In genomic region chr13:30394798-30395191, GRCh38 we compare ENCODE assay signal across 8 cellular contexts. TPM values are rescaled to one million over a fixed set of nuclear protein-coding genes. Genes with fewer than 3 reads are reported as not detected.
DNase-seq lines count a peak whose midpoint lies in the region; ATAC-seq, FAIRE-seq and TF ChIP-seq lines count a peak whose summit lies in the region.

No MANE protein-coding gene starts in this region.

- H3K56ac ChIP-seq in IMR-90 (ENCODE audit: extremely low read depth, insufficient read depth, low read length) = peak overlapping the region; percentile 92; the same call in 1 of the 2 replicates

- H3K79me1 ChIP-seq in IMR-90 (ENCODE audit: low read depth in 1 of 2, low read length in 2 of 2) = no peaks in the 10 kb centered on the region

- no peaks in the 10 kb centered on the region for H3K27me3 Mint-ChIP-seq in CD4-positive, alpha-beta memory T cell

- H3K18ac ChIP-seq in IMR-90 (ENCODE audit: low read depth, low read length) = peak overlapping the region; percentile 86

- peak overlapping the region; percentile 77 for H4K5ac ChIP-seq in IMR-90 (ENCODE audit: low read depth, low read length)

- in situ Hi-C loops in IMR-90 (cut with MboI; ENCODE audit: low sequenced_read_pairs) = no loop called here
- in situ Hi-C loops in K562 (cut with MboI) = no loop called here

- H2AFZ ChIP-seq in IMR-90 (replicated peaks; ENCODE audit: low read length, poor library complexity) (peak overlapping the region; percentile 88), K562 (ENCODE audit: low read depth, low read length) (peak overlapping the region; percentile 88)

- no peaks in the 10 kb centered on the region for H3K9me3 ChIP-seq in CD4-positive, alpha-beta memory T cell (ENCODE audit: control insufficient read depth in 1 of 2, low read length in 2 of 2)
- no peaks in the 10 kb centered on the region for H3K9me3 ChIP-seq in IMR-90 (ENCODE audit: control insufficient read depth, insufficient read depth, low read length)
- H3K9me3 ChIP-seq in K562 (replicated peaks; ENCODE audit: control insufficient read depth, insufficient read depth, low read depth, low read length) = no peaks in the 10 kb centered on the region
- H3K9me3 ChIP-seq in lower lobe of right lung = no peaks in the 10 kb centered on the region
- no peaks in the 10 kb centered on the region for H3K9me3 ChIP-seq in tibial artery

- H3K4me3 ChIP-seq in CD4-positive, alpha-beta memory T cell (ENCODE audit: low read length in 2 of 2) = peak overlapping the region; percentile 87 to 90
- H3K4me3 ChIP-seq in IMR-90 (ENCODE audit: insufficient read depth, low read depth, low read length) = peak overlapping the region; percentile 54
- H3K4me3 ChIP-seq in K562 = 0 out of 2 replicates have a peak overlapping the region, but pooled peaks have one; percentile 17
- peak overlapping the region; percentile 63 for H3K4me3 ChIP-seq in lower lobe of right lung
- peak overlapping the region; percentile 55 to 66 for H3K4me3 ChIP-seq in tibial artery

- H3K4me1 Mint-ChIP-seq in CD4-positive, alpha-beta memory T cell = peaks cover 21 to 67% (median 40%) of the 10 kb centered on the region in 4 donors

- WGBS in IMR-90 (ENCODE audit: extremely low coverage in 2 of 2, insufficient read length in 1 of 2), 2 experiments = no CpG with 5 or more reads among the region's 6 CpGs
- 10% methylated on average over 4 of the region's 6 CpGs for WGBS in K562 (ENCODE audit: insufficient coverage, low coverage, missing lambda C conversion rate)

- TF ChIP-seq POLR2A in IMR-90 (IDR thresholded peaks at IDR 0.05; ENCODE audit: low read depth, low read length) (no peak), K562 (conservative IDR thresholded peaks at IDR 0.05) (no peak)

- TF ChIP-seq RAD21 in IMR-90 (IDR thresholded peaks at IDR 0.05; ENCODE audit: low read length) = no peak
- TF ChIP-seq RAD21 in K562 (CRISPR knock-in tag; conservative IDR thresholded peaks at IDR 0.05 in 1 of 2, IDR thresholded peaks at IDR 0.05 in 1 of 2) = no peak

- H3K4me1 ChIP-seq in CD4-positive, alpha-beta memory T cell (ENCODE audit: insufficient read depth, low read length) = peaks cover 40% of the 10 kb centered on the region
- H3K4me1 ChIP-seq in IMR-90 (ENCODE audit: control insufficient read depth, insufficient read depth, low read length) = peaks cover 2% of the 10 kb centered on the region; the same call in 1 of the 2 replicates
- peaks cover 3 to 4% of the 10 kb centered on the region in 2 experiments; a peak in 2 of 5 replicates for H3K4me1 ChIP-seq in K562 (replicated peaks in 1 of 2; ENCODE audit: control insufficient read depth in 2 of 2, insufficient read depth in 2 of 2, low read length in 2 of 2)
- peaks cover 6% of the 10 kb centered on the region for H3K4me1 ChIP-seq in lower lobe of right lung
- peaks cover 0 to 7% (median 2%) of the 10 kb centered on the region in 4 donors for H3K4me1 ChIP-seq in tibial artery

- peak; percentile 52 to 61 (median 54) for DNase-seq in CD4-positive, alpha-beta memory T cell
- peak; percentile 19 for DNase-seq in IMR-90
- no peak for DNase-seq in K562 (ENCODE audit: extremely low read depth in 1 of 4, low spot score in 3 of 4)
- DNase-seq in lower lobe of right lung = no peak
- no peak for DNase-seq in tibial artery
- DNase-seq in SW 1271 (lab: John Stamatoyannopoulos, UW) = no peak
- DNase-seq in activated gamma-delta T cell treated with Interleukin-2 at 50 U/mL for 16 hours = no peak

- peak overlapping the region; percentile 9; the same call in 1 of the 2 replicates for H2AK5ac ChIP-seq in IMR-90 (ENCODE audit: low read depth, low read length)

- no peaks in the 10 kb centered on the region for H3K36me3 ChIP-seq in CD4-positive, alpha-beta memory T cell (ENCODE audit: insufficient read depth, low read length)
- H3K36me3 ChIP-seq in IMR-90 (ENCODE audit: control insufficient read depth, insufficient read depth, low read length) (no peaks in the 10 kb centered on the region), K562 (ENCODE audit: control insufficient read depth, insufficient read depth, low read length) (no peaks in the 10 kb centered on the region), lower lobe of right lung (no peaks in the 10 kb centered on the region), tibial artery (no peaks in the 10 kb centered on the region)

- TF ChIP-seq EP300 in K562 (IDR thresholded peaks at IDR 0.05; ENCODE audit: low read length) = no peak

- H3K4me2 ChIP-seq in IMR-90 (ENCODE audit: low read depth, low read length) = peak overlapping the region; percentile 86
- H3K4me2 ChIP-seq in K562 (ENCODE audit: insufficient read depth, low read length) = peak overlapping the region; percentile 67

- peaks cover 0 to 3% of the 10 kb centered on the region in 2 donors for H3K36me3 Mint-ChIP-seq in CD4-positive, alpha-beta memory T cell

- peak overlapping the region; percentile 89 to 97 (median 91) for H3K4me3 Mint-ChIP-seq in CD4-positive, alpha-beta memory T cell

- H3K27ac ChIP-seq in CD4-positive, alpha-beta memory T cell (ENCODE audit: low read depth, low read length) = peak overlapping the region; percentile 69
- peak overlapping the region; percentile 91 for H3K27ac ChIP-seq in IMR-90 (ENCODE audit: insufficient read depth, low read length)
- H3K27ac ChIP-seq in K562 (ENCODE audit: extremely low read depth, low read depth, low read length) = no peak overlapping the region
- peak overlapping the region; percentile 94 for H3K27ac ChIP-seq in lower lobe of right lung
- peak overlapping the region; percentile 83 to 85 for H3K27ac ChIP-seq in tibial artery

- peak overlapping the region; percentile 91 for H3K4ac ChIP-seq in IMR-90 (ENCODE audit: low read depth, low read length)

- H3K9me1 ChIP-seq in IMR-90 (ENCODE audit: insufficient read depth, low read length) (no peaks in the 10 kb centered on the region), K562 (ENCODE audit: control insufficient read depth, insufficient read depth, low read length) (no peaks in the 10 kb centered on the region)

- no TSS peak for BruUV-seq in IMR-90 (replicated peaks; lab: Mats Ljungman, UMichigan)
- BruUV-seq in K562 (replicated peaks; lab: Mats Ljungman, UMichigan) = no TSS peak

- H2BK120ac ChIP-seq in IMR-90 (ENCODE audit: low read depth, low read length) = peak overlapping the region; percentile 83

- peak overlapping the region; percentile 84 to 97 (median 95) for H3K27ac Mint-ChIP-seq in CD4-positive, alpha-beta memory T cell

- ATAC-seq in GM21423 (IDR thresholded peaks at IDR 0.05; ENCODE audit: unreplicated experiment) (peak; percentile 72), IMR-90 (ENCODE audit: low read depth) (peak; percentile 27), K562 (no peak; the same call in 2 of the 3 replicates), lower lobe of right lung (peak; percentile 4 to 59)

- no peaks in the 10 kb centered on the region for H3K79me2 ChIP-seq in K562 (ENCODE audit: control insufficient read depth, insufficient read depth, low read length)

- CTCF ChIA-PET in CD4-positive, alpha-beta memory T cell (lab: Charles Lee; ENCODE audit: partially characterized antibody) = interaction anchor here (1.1 to 9.1 kb wide), 11 partner anchors 10 to 88 kb away, joined by 3 to 136 read pairs (median 6); no protein-coding TSS in a partner anchor
- CTCF ChIA-PET in IMR-90 (lab: Yijun Ruan, JAX) = interaction anchor here (0.9 to 1.4 kb wide), 3 partner anchors 9 to 161 kb away, joined by 3 read pairs; no protein-coding TSS in a partner anchor
- CTCF ChIA-PET in K562 (lab: Yijun Ruan, JAX; ENCODE audit: low intra/inter-chr PET ratio) = no interaction called here

- intact Hi-C loops in CD4-positive, alpha-beta memory T cell (cut with micrococcal nuclease) = loop anchor here (1.0 to 5.0 kb wide), 3 partner anchors 14 to 87 kb away; partner anchors contain the start of gene KATNAL1
- intact Hi-C loops in IMR-90 (cut with micrococcal nuclease) = loop anchor here (1.0 to 5.0 kb wide), 2 partner anchors 87 to 262 kb away; partner anchors contain the start of gene KATNAL1
- intact Hi-C loops in K562 (cut with micrococcal nuclease) = no loop called here
- intact Hi-C loops in lower lobe of right lung (cut with DNase I) = no loop called here
- intact Hi-C loops in tibial artery (cut with DNase I; ENCODE audit: low total_unique reads) = loop anchor here (2.0 kb wide), 1 partner anchor 88 kb away; the partner anchor contains the start of gene KATNAL1

- peak overlapping the region; percentile 86 for H4K91ac ChIP-seq in IMR-90 (ENCODE audit: insufficient read depth, low read depth, low read length)

- TF ChIP-seq CTCF in IMR-90 (conservative IDR thresholded peaks at IDR 0.05; ENCODE audit: low read depth, low read length) (no peak), K562 (IDR thresholded peaks at IDR 0.05 in 2 of 3, conservative IDR thresholded peaks at IDR 0.05 in 1 of 3; ENCODE audit: insufficient read depth in 2 of 3, low read depth in 1 of 3, low read length in 3 of 3) (no peak), lower lobe of right lung (IDR thresholded peaks at IDR 0.05) (no peak), tibial artery (IDR thresholded peaks at IDR 0.05) (no peak)

- dilution Hi-C loops in IMR-90 (cut with HindIII; ENCODE audit: low sequenced_read_pairs, unreplicated experiment) = no loop called here

- peak overlapping the region; percentile 33 to 96 for H4K8ac ChIP-seq in IMR-90 (ENCODE audit: low read depth in 2 of 2, low read length in 2 of 2)

- H3K14ac ChIP-seq in IMR-90 (replicated peaks; ENCODE audit: low read depth, low read length) = peak overlapping the region; percentile 93

- peak overlapping the region; percentile 47; the same call in 1 of the 3 replicates for H2BK15ac ChIP-seq in IMR-90 (ENCODE audit: low read depth, low read length)

- no peak for FAIRE-seq in K562 (lab: Jason Lieb, UNC)

- peak overlapping the region; percentile 97 for H3K23ac ChIP-seq in IMR-90 (ENCODE audit: low read depth, low read length)

- H2BK20ac ChIP-seq in IMR-90 (ENCODE audit: low read depth, low read length) = peak overlapping the region; percentile 36

- H4K20me1 ChIP-seq in IMR-90 (ENCODE audit: insufficient read depth, low read length) (no peaks in the 10 kb centered on the region), K562 (replicated peaks; ENCODE audit: control insufficient read depth, insufficient read depth, low read length) (no peaks in the 10 kb centered on the region)

- no peaks in the 10 kb centered on the region for H3K9me3 Mint-ChIP-seq in CD4-positive, alpha-beta memory T cell

- H3K9ac ChIP-seq in IMR-90 (ENCODE audit: low read depth, low read length) (peak overlapping the region; percentile 86), K562 (ENCODE audit: insufficient read depth in 1 of 2, low read depth in 2 of 2, low read length in 2 of 2) (peak overlapping the region in 1 of 2 experiments; percentile 30; a peak in 1 of 4 replicates)

- no peaks in the 10 kb centered on the region for H3K27me3 ChIP-seq in CD4-positive, alpha-beta memory T cell (ENCODE audit: insufficient read depth, low read length)
- H3K27me3 ChIP-seq in IMR-90 (ENCODE audit: control insufficient read depth, insufficient read depth, low read length) (no peaks in the 10 kb centered on the region), K562 (ENCODE audit: control insufficient read depth in 2 of 2, insufficient read depth in 2 of 2, low read length in 2 of 2) (peaks cover 2 to 6% of the 10 kb centered on the region in 2 experiments; a peak in 2 of 5 replicates), lower lobe of right lung (ENCODE audit: low read depth) (no peaks in the 10 kb centered on the region), tibial artery (no peaks in the 10 kb centered on the region)

- POLR2A ChIA-PET in CD4-positive, alpha-beta memory T cell (lab: Charles Lee; ENCODE audit: partially characterized antibody) = interaction anchor here (0.7 to 9.5 kb wide), 22 partner anchors 11 to 260 kb away, joined by 3 to 401 read pairs (median 6); partner anchors contain the start of genes HMGB1, UBE2L5 and USPL1
- POLR2A ChIA-PET in IMR-90 (lab: Charles Lee; ENCODE audit: unreplicated experiment) (interaction anchor here (0.9 to 1.4 kb wide), 2 partner anchors 12 to 127 kb away, joined by 3 read pairs; no protein-coding TSS in a partner anchor), K562 (lab: Yijun Ruan, JAX) (interaction anchor here (0.6 to 0.8 kb wide), 2 partner anchors 9 to 87 kb away, joined by 3 read pairs; partner anchors contain the start of gene KATNAL1)

- H2BK5ac ChIP-seq in IMR-90 (ENCODE audit: low read depth, low read length, poor library complexity, severe bottlenecking) = peak overlapping the region; percentile 82

- H2AK9ac ChIP-seq in IMR-90 (replicated peaks; ENCODE audit: low read depth, low read length, poor library complexity) = peak overlapping the region; percentile 49

RNA-seq across cellular contexts. Expression of gene UBE2L5, which starts 27.5 kb away (rescaled TPM):
- not detected for total RNA-seq in CD4-positive, alpha-beta memory T cell
- polyA plus RNA-seq in CD4-positive, alpha-beta memory T cell = not detected
- total RNA-seq in IMR-90 (2012; rRNA removed) (0.18 TPM in 1 of 2 replicates, not detected in the other), K562 (2014; rRNA removed) (not detected in 2 replicates), K562 (2014; rRNA removed; fragmentation: Illumina TruSeq; extraction: Trizol) (not detected in 2 replicates), K562 (2015; rRNA removed; fragmentation: Illumina TruSeq; extraction: Trizol) (not detected in 2 replicates), K562 (2021) (not detected in 2 replicates), lower lobe of right lung (not detected)
- polyA plus RNA-seq in IMR-90 (2012; rRNA removed) (not detected in 2 replicates), K562 (2011; rRNA removed) (1.4 and 1.5 TPM in 2 replicates), K562 (2014; fragmentation: Illumina TruSeq; extraction: Trizol) (0.86 TPM in 1 of 2 replicates, not detected in the other), K562 (2014; fragmentation: Nextera tagmentation; extraction: Ambion mirVana) (under 1 TPM in 1 of 2 experiments, not detected in 1; 0.22 TPM), K562 (2014; rRNA removed) (not detected in 2 replicates)
- 0.04 TPM in 1 of 2 replicates, not detected in the other for polyA plus RNA-seq in IMR-90 (2012; cell fraction: cytosol; rRNA removed)
- 0.09 TPM in 1 of 2 replicates, not detected in the other for polyA plus RNA-seq in IMR-90 (2012; cell fraction: nucleus; rRNA removed; ENCODE audit: low replicate concordance)
- total RNA-seq in K562 (2011; cell fraction: chromatin; rRNA removed; ENCODE audit: low replicate concordance) = not detected in 2 replicates
- not detected in 2 replicates for total RNA-seq in K562 (2011; cell fraction: nucleolus; rRNA removed)
- not detected in 2 replicates for total RNA-seq in K562 (2011; cell fraction: nucleoplasm; rRNA removed)
- polyA plus RNA-seq in K562 (2011; cell fraction: cytosol; rRNA removed) = 0.33 TPM in 1 of 2 replicates, not detected in the other
- 0.35 TPM in 1 of 2 replicates, not detected in the other for polyA plus RNA-seq in K562 (2011; cell fraction: nucleus; rRNA removed)
- 0.62 and 7.2 TPM in 2 replicates for polyA plus RNA-seq in K562 (2012)
- 0.45 and 1.9 TPM in 2 replicates for polyA minus RNA-seq in K562 (2011; rRNA and poly(A)+ RNA removed)
- polyA minus RNA-seq in K562 (2011; cell fraction: cytosol; rRNA and poly(A)+ RNA removed) = not detected in 2 replicates
- not detected in 2 replicates for polyA minus RNA-seq in K562 (2011; cell fraction: nucleus; rRNA and poly(A)+ RNA removed)

Comparison
In these comparisons a context has a peak if more than half of its experiments do, and no peak if none do; other contexts are left out.
1. DNase-seq: peak in CD4-positive, alpha-beta memory T cell (5 of 5) and IMR-90 (single experiment); none in K562 (0 of 4), lower lobe of right lung (single experiment), tibial artery (0 of 2), SW 1271 (0 of 2) and activated gamma-delta T cell treated with Interleukin-2 at 50 U/mL for 16 hours (single experiment).
2. H3K4me3 ChIP-seq: peak in every context shown above with its lines; median percentile 88 in CD4-positive, alpha-beta memory T cell; 63 in lower lobe of right lung; 60 in tibial artery; 54 in IMR-90; 17 in K562.
3. intact Hi-C loops: an anchor here in CD4-positive, alpha-beta memory T cell (1.0 to 5.0 kb wide), IMR-90 (1.0 to 5.0 kb wide) and tibial artery (2.0 kb wide); none called in K562 and lower lobe of right lung.